ENCODE assay signal across 24 cellular contexts in the genomic region with DNA sequence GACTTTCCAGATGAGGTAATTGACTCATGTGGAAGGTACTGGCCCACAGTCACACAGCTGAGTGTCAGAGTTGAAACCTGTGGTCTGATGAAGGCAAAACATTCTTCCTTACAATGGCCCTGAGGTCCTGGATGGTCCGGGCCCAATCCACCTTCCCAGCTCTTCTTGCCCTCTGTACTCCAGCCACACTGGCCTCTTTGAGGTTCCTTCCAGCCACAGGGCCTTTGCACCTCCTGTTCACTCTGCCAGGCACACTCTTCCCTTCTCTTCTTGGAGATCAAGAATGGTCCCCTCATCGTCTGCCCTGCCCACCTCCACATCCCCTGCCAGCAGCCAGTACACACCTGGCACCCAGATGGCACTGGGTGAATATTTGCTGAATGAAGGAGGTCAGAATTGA. TPM values are rescaled to one million over a fixed set of nuclear protein-coding genes. Genes with fewer than 3 reads are reported as not detected.
A peak's percentile ranks its signal among the peaks of the same experiment; 100 is the strongest.
DNase-seq lines count a peak whose midpoint lies in the region; ATAC-seq, FAIRE-seq and TF ChIP-seq lines count a peak whose summit lies in the region.
"Had no signal": no experiment of that assay in that cellular context is flagged by ENCODE, and none has a peak within 500 bp of the region (broad histone marks: within the 10 kb centered on the region; RNA-seq: fewer than 3 reads in every experiment).

No MANE protein-coding gene starts in this region.

- H3K9ac ChIP-seq in K562 (ENCODE audit: insufficient read depth in 1 of 2, low read depth in 2 of 2, low read length in 2 of 2) (no peak overlapping the region; a peak in 1 of 4 replicates), kidney (ENCODE audit: low read length in 2 of 2) (no peak overlapping the region)
- H3K9ac ChIP-seq: BLaER1 treated with 17β-estradiol and CSF1 and Interleukin-3, amounts not matched to agents 10 nM and 100 nM had no signal

- peak overlapping the region; percentile 92 for H3K27ac Mint-ChIP-seq in progenitor cell of endocrine pancreas
- H3K27ac Mint-ChIP-seq: B cell; CD4-positive, alpha-beta T cell; CD8-positive, alpha-beta T cell had no signal

- TF ChIP-seq RAD21 in K562 (CRISPR knock-in tag; conservative IDR thresholded peaks at IDR 0.05 in 1 of 2, IDR thresholded peaks at IDR 0.05 in 1 of 2): no peak

- H4K20me1 ChIP-seq in K562 (replicated peaks; ENCODE audit: control insufficient read depth, insufficient read depth, low read length): no peaks in the 10 kb centered on the region
- H4K20me1 ChIP-seq: BLaER1 treated with 17β-estradiol and CSF1 and Interleukin-3, amounts not matched to agents 10 nM and 100 nM had no signal

- H3K4me3 Mint-ChIP-seq in progenitor cell of endocrine pancreas (ENCODE audit: low read depth): no peak overlapping the region
- H3K4me3 Mint-ChIP-seq: B cell; CD4-positive, alpha-beta T cell; CD8-positive, alpha-beta T cell had no signal

- H3K4me1 Mint-ChIP-seq in progenitor cell of endocrine pancreas (ENCODE audit: low read depth): peaks cover 37% of the 10 kb centered on the region
- H3K4me1 Mint-ChIP-seq: B cell had no signal

- POLR2A ChIA-PET in HEK293 (lab: Yijun Ruan, JAX): interaction anchor here (1.1 kb wide), 1 partner anchor 102 kb away, joined by 3 read pairs; no protein-coding TSS in a partner anchor
- POLR2A ChIA-PET in K562 (lab: Yijun Ruan, JAX): interaction anchor here (0.7 kb wide), 1 partner anchor 400 kb away, joined by 6 read pairs; no protein-coding TSS in a partner anchor

- TF ChIP-seq CTCF in HEK293 (tag by site-specific recombination; IDR thresholded peaks at IDR 0.05) (no peak), K562 (IDR thresholded peaks at IDR 0.05 in 2 of 3, conservative IDR thresholded peaks at IDR 0.05 in 1 of 3; ENCODE audit: insufficient read depth in 2 of 3, low read depth in 1 of 3, low read length in 3 of 3) (no peak), kidney (IDR thresholded peaks at IDR 0.05; ENCODE audit: borderline replicate concordance, extremely low read depth, insufficient read depth) (no peak), progenitor cell of endocrine pancreas (IDR thresholded peaks at IDR 0.05; ENCODE audit: unreplicated experiment) (no peak)

- FAIRE-seq in K562 (lab: Jason Lieb, UNC) (no peak), kidney (lab: Jason Lieb, UNC) (no peak)
- FAIRE-seq: A549, D721Med, G401.6, GM12878, GM12892, GM18507 had no signal

- intact Hi-C loops in K562 (cut with micrococcal nuclease): no loop called here
- intact Hi-C loops in kidney (cut with DNase I): no loop called here

- no peaks in the 10 kb centered on the region for H3K27me3 ChIP-seq in K562 (ENCODE audit: control insufficient read depth in 2 of 2, insufficient read depth in 2 of 2, low read length in 2 of 2)
- H3K27me3 ChIP-seq: BLaER1 treated with 17β-estradiol and CSF1 and Interleukin-3, amounts not matched to agents 10 nM and 100 nM had no signal

- no peak overlapping the region for H3K4me3 ChIP-seq in HEK293 (ENCODE audit: low read depth, low read length)
- no peak overlapping the region for H3K4me3 ChIP-seq in K562
- H3K4me3 ChIP-seq in kidney (ENCODE audit: low read length in 2 of 2): no peak overlapping the region
- H3K4me3 ChIP-seq: A549; BLaER1 treated with 17β-estradiol and CSF1 and Interleukin-3, amounts not matched to agents 10 nM and 100 nM; GM12878 had no signal

- H3K9me3 Mint-ChIP-seq in progenitor cell of endocrine pancreas (ENCODE audit: low read depth): no peaks in the 10 kb centered on the region
- H3K9me3 Mint-ChIP-seq: CD4-positive, alpha-beta T cell; CD8-positive, alpha-beta T cell had no signal

- 57% methylated on average over 2 of the region's 2 CpGs for WGBS in K562 (ENCODE audit: insufficient coverage, low coverage, missing lambda C conversion rate)

- in situ Hi-C loops in K562 (cut with MboI): no loop called here

- H3K27me3 Mint-ChIP-seq in progenitor cell of endocrine pancreas: no peaks in the 10 kb centered on the region
- H3K27me3 Mint-ChIP-seq: B cell; CD4-positive, alpha-beta T cell had no signal

- no peak overlapping the region for H3K4me2 ChIP-seq in K562 (ENCODE audit: insufficient read depth, low read length)
- H3K4me2 ChIP-seq: A549; BLaER1 treated with 17β-estradiol and CSF1 and Interleukin-3, amounts not matched to agents 10 nM and 100 nM had no signal

- no peak overlapping the region for H2AFZ ChIP-seq in K562 (ENCODE audit: low read depth, low read length)

- BruUV-seq in K562 (replicated peaks; lab: Mats Ljungman, UMichigan): no TSS peak

- H3K9me3 ChIP-seq in HEK293 (ENCODE audit: control insufficient read depth, insufficient read depth, low read depth, low read length) (no peaks in the 10 kb centered on the region), K562 (replicated peaks; ENCODE audit: control insufficient read depth, insufficient read depth, low read depth, low read length) (no peaks in the 10 kb centered on the region), kidney (ENCODE audit: control insufficient read depth in 1 of 2, low read length in 2 of 2) (no peaks in the 10 kb centered on the region)
- H3K9me3 ChIP-seq: A549; BLaER1 treated with 17β-estradiol and CSF1 and Interleukin-3, amounts not matched to agents 10 nM and 100 nM; Caco-2 had no signal

- H3K36me3 ChIP-seq in HEK293 (ENCODE audit: control insufficient read depth in 2 of 2, insufficient read depth in 1 of 2, low read length in 2 of 2): no peaks in the 10 kb centered on the region
- no peaks in the 10 kb centered on the region for H3K36me3 ChIP-seq in K562 (ENCODE audit: control insufficient read depth, insufficient read depth, low read length)
- no peaks in the 10 kb centered on the region for H3K36me3 ChIP-seq in kidney (ENCODE audit: control insufficient read depth in 1 of 2, insufficient read depth in 2 of 2, low read length in 2 of 2)
- H3K36me3 ChIP-seq: BLaER1 treated with 17β-estradiol and CSF1 and Interleukin-3, amounts not matched to agents 10 nM and 100 nM had no signal

- H3K4me1 ChIP-seq in HEK293 (ENCODE audit: control insufficient read depth, insufficient read depth, low read length) (no peaks in the 10 kb centered on the region), K562 (replicated peaks in 1 of 2; ENCODE audit: control insufficient read depth in 2 of 2, insufficient read depth in 2 of 2, low read length in 2 of 2) (peaks cover 5 to 6% of the 10 kb centered on the region in 2 experiments; a peak in 3 of 5 replicates), kidney (ENCODE audit: control insufficient read depth in 1 of 2, insufficient read depth in 1 of 2, low read depth in 1 of 2, low read length in 2 of 2) (peaks cover 0 to 3% of the 10 kb centered on the region in 2 donors)

- no peak for TF ChIP-seq POLR2A in K562 (conservative IDR thresholded peaks at IDR 0.05)

- peaks cover 1% of the 10 kb centered on the region; the same call in 1 of the 3 replicates for H3K79me2 ChIP-seq in K562 (ENCODE audit: control insufficient read depth, insufficient read depth, low read length)

- no peaks in the 10 kb centered on the region for H3K9me1 ChIP-seq in K562 (ENCODE audit: control insufficient read depth, insufficient read depth, low read length)

- H3K36me3 Mint-ChIP-seq in progenitor cell of endocrine pancreas (ENCODE audit: insufficient read depth): peaks cover 1% of the 10 kb centered on the region
- H3K36me3 Mint-ChIP-seq: CD8-positive, alpha-beta T cell had no signal

- DNase-seq in K562 (ENCODE audit: extremely low read depth in 1 of 4, low spot score in 3 of 4): no peak
- DNase-seq in kidney: peak; percentile 29
- no peak for DNase-seq in progenitor cell of endocrine pancreas (ENCODE audit: low spot score, unreplicated experiment)
- no peak for DNase-seq in kidney tubule cell (ENCODE audit: low spot score)
- DNase-seq in HK-2 (ENCODE audit: unreplicated experiment): no peak
- DNase-seq: AML-193; Caco-2; Calu3; CD4-positive, alpha-beta T cell; CD8-positive, alpha-beta T cell; DMS79 treated with DMSO at 0.1 percent for 48 hours; GF-D8 had no signal

- ATAC-seq in K562 (no peak), HG03460 (IDR thresholded peaks at IDR 0.05; ENCODE audit: unreplicated experiment) (no peak)
- ATAC-seq: A549; CD8-positive, alpha-beta T cell; GM12878 had no signal

- H3K27ac ChIP-seq in HEK293 (ENCODE audit: extremely low read depth, low read depth, low read length): no peak overlapping the region
- H3K27ac ChIP-seq in K562 (ENCODE audit: extremely low read depth, low read depth, low read length): no peak overlapping the region
- no peak overlapping the region for H3K27ac ChIP-seq in kidney (ENCODE audit: low read depth in 2 of 2, low read length in 2 of 2)
- H3K27ac ChIP-seq: 22Rv1; A549; BLaER1 treated with 17β-estradiol and CSF1 and Interleukin-3, amounts not matched to agents 10 nM and 100 nM; C4-2B had no signal

- CTCF ChIA-PET in HEK293 (lab: Yijun Ruan, JAX): interaction anchor here (0.6 to 0.9 kb wide), 4 partner anchors 9 to 195 kb away, joined by 3 to 6 read pairs (median 4); no protein-coding TSS in a partner anchor
- CTCF ChIA-PET in K562 (lab: Yijun Ruan, JAX; ENCODE audit: low intra/inter-chr PET ratio): no interaction called here

- TF ChIP-seq EP300 in K562 (IDR thresholded peaks at IDR 0.05; ENCODE audit: low read length): no peak

TF ChIP-seq in HEK293, 187 proteins besides CTCF, POLR2A, EP300 and RAD21 (continues in another document):
- TF ChIP-seq ZNF623 (tag by site-specific recombination; IDR thresholded peaks at IDR 0.05): peak; percentile 92

TF ChIP-seq in K562, 482 proteins besides CTCF, POLR2A, EP300 and RAD21:
- TF ChIP-seq RBM25 (IDR thresholded peaks at IDR 0.05; ENCODE audit: low read depth, low read length, severe bottlenecking) (peak; percentile 52), RBM17 (IDR thresholded peaks at IDR 0.05; ENCODE audit: borderline replicate concordance, low read depth, low read length) (no peak)
TF ChIP-seq in K562: peak in this region for 1.

RNA-seq across cellular contexts. Expression of a gene that starts 6.5 kb away (rescaled TPM):
- 6.4 and 26.1 TPM in 2 replicates for total RNA-seq in K562 (2011; cell fraction: chromatin; rRNA removed; ENCODE audit: low replicate concordance)
- 29.7 and 36.2 TPM in 2 replicates for total RNA-seq in K562 (2011; cell fraction: nucleolus; rRNA removed)
- 20.5 and 31.0 TPM in 2 replicates for total RNA-seq in K562 (2011; cell fraction: nucleoplasm; rRNA removed)
- total RNA-seq in K562 (2014; rRNA removed): 32.8 and 62.4 TPM in 2 replicates
- 3.9 and 5.7 TPM in 2 replicates for total RNA-seq in K562 (2014; rRNA removed; fragmentation: Illumina TruSeq; extraction: Trizol)
- total RNA-seq in K562 (2015; rRNA removed; fragmentation: Illumina TruSeq; extraction: Trizol): 14.1 and 15.0 TPM in 2 replicates
- 28.8 and 33.9 TPM in 2 replicates for total RNA-seq in K562 (2021)
- polyA plus RNA-seq in K562 (2011; rRNA removed): 12.7 and 24.3 TPM in 2 replicates
- polyA plus RNA-seq in K562 (2011; cell fraction: cytosol; rRNA removed): 32.4 and 70.4 TPM in 2 replicates
- polyA plus RNA-seq in K562 (2011; cell fraction: nucleus; rRNA removed): 19.1 and 30.2 TPM in 2 replicates
- 23.7 and 48.0 TPM in 2 replicates for polyA plus RNA-seq in K562 (2012)
- 13.6 and 24.8 TPM in 2 replicates for polyA plus RNA-seq in K562 (2014; fragmentation: Illumina TruSeq; extraction: Trizol)
- polyA plus RNA-seq in K562 (2014; fragmentation: Nextera tagmentation; extraction: Ambion mirVana): 1 to 10 TPM; 1.4 to 7.9 TPM
- 26.7 and 36.4 TPM in 2 replicates for polyA plus RNA-seq in K562 (2014; rRNA removed)
- polyA minus RNA-seq in K562 (2011; rRNA and poly(A)+ RNA removed): 3.3 and 4.1 TPM in 2 replicates
- polyA minus RNA-seq in K562 (2011; cell fraction: cytosol; rRNA and poly(A)+ RNA removed): 12.4 and 22.6 TPM in 2 replicates
- 4.6 and 6.3 TPM in 2 replicates for polyA minus RNA-seq in K562 (2011; cell fraction: nucleus; rRNA and poly(A)+ RNA removed)
- 36.8 TPM for total RNA-seq in kidney
- 52.1 TPM for polyA plus RNA-seq in kidney (ENCODE audit: insufficient read depth, low read depth, low replicate concordance)
- 61.3 and 67.0 TPM in 2 replicates for total RNA-seq in progenitor cell of endocrine pancreas
